1 cellular context compared by ENCODE assay signal in the genomic region with DNA sequence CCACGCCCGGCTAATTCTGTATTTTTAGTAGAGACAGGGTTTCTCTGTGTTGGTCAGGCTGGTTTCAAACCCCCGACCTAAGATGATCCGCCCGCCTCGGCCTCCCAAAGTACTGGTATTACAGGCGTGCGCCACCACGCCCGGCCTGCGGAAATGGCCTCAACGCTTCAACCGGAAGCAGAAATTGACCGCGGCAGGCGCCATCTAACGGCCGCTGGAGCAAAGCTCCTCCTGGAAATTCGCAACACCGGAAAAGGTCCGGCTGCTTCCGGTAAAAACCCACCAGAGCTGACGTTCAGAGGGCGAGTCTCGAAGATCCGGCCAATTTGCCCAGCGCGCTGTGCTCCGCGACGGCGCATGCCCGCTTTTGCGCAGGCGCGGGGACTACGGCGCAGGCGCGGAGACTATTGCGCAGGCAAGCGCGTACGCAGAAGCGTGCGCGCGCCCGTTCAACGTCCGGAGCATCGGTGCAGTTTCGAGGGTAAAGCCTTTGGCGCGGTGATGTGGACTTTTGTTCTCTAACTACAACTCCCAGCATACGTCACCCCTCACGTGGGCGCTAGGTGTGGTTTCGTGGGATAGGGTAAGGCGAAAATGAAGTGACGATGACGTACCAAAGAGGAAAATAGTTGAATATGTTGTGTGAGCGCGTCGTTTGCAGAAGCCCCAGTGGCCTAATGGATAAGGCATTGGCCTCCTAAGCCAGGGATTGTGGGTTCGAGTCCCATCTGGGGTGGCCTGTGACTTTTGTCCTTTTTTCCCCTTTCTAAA.
TF ChIP-seq lines count a peak whose summit lies in the region.

No MANE protein-coding gene starts in this region.

TF ChIP-seq in HepG2, 621 proteins besides CTCF, POLR2A, EP300 and RAD21 (continued from another document and continues in another):
- TF ChIP-seq, protein P1, sequence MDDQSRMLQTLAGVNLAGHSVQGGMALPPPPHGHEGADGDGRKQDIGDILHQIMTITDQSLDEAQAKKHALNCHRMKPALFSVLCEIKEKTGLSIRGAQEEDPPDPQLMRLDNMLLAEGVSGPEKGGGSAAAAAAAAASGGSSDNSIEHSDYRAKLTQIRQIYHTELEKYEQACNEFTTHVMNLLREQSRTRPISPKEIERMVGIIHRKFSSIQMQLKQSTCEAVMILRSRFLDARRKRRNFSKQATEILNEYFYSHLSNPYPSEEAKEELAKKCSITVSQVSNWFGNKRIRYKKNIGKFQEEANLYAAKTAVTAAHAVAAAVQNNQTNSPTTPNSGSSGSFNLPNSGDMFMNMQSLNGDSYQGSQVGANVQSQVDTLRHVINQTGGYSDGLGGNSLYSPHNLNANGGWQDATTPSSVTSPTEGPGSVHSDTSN (CRISPR knock-in tag; IDR thresholded peaks at IDR 0.05; ENCODE audit: borderline replicate concordance): 0 out of 2 replicates have a peak, but pooled peaks have one; percentile 58
- TF ChIP-seq ZNF776 (CRISPR knock-in tag; IDR thresholded peaks at IDR 0.05): no peak
- no peak for TF ChIP-seq AKAP8 (CRISPR knock-in tag; IDR thresholded peaks at IDR 0.05)
- peak; percentile 52; the same call in 1 of the 2 replicates for TF ChIP-seq ZBTB20 (CRISPR knock-in tag; IDR thresholded peaks at IDR 0.05; ENCODE audit: borderline replicate concordance, low read depth)
- no peak for TF ChIP-seq ZNF496 (CRISPR knock-in tag; IDR thresholded peaks at IDR 0.05; ENCODE audit: insufficient replicate concordance)
- no peak for TF ChIP-seq REXO4 (CRISPR knock-in tag; IDR thresholded peaks at IDR 0.05; ENCODE audit: borderline replicate concordance)
- TF ChIP-seq RELA (CRISPR knock-in tag; IDR thresholded peaks at IDR 0.05): 0 out of 2 replicates have a peak, but pooled peaks have one; percentile 22
- TF ChIP-seq, protein P2, sequence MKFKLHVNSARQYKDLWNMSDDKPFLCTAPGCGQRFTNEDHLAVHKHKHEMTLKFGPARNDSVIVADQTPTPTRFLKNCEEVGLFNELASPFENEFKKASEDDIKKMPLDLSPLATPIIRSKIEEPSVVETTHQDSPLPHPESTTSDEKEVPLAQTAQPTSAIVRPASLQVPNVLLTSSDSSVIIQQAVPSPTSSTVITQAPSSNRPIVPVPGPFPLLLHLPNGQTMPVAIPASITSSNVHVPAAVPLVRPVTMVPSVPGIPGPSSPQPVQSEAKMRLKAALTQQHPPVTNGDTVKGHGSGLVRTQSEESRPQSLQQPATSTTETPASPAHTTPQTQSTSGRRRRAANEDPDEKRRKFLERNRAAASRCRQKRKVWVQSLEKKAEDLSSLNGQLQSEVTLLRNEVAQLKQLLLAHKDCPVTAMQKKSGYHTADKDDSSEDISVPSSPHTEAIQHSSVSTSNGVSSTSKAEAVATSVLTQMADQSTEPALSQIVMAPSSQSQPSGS (CRISPR knock-in tag; IDR thresholded peaks at IDR 0.05): peak; percentile 94
- peak; percentile 99 for TF ChIP-seq ZMYM2 (CRISPR knock-in tag; IDR thresholded peaks at IDR 0.05)
- TF ChIP-seq, protein P3, sequence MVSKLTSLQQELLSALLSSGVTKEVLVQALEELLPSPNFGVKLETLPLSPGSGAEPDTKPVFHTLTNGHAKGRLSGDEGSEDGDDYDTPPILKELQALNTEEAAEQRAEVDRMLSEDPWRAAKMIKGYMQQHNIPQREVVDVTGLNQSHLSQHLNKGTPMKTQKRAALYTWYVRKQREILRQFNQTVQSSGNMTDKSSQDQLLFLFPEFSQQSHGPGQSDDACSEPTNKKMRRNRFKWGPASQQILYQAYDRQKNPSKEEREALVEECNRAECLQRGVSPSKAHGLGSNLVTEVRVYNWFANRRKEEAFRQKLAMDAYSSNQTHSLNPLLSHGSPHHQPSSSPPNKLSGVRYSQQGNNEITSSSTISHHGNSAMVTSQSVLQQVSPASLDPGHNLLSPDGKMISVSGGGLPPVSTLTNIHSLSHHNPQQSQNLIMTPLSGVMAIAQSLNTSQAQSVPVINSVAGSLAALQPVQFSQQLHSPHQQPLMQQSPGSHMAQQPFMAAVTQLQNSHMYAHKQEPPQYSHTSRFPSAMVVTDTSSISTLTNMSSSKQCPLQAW (CRISPR knock-in tag; IDR thresholded peaks at IDR 0.05): peak; percentile 74; the same call in 1 of the 2 replicates
- TF ChIP-seq HOXA3 (CRISPR knock-in tag; IDR thresholded peaks at IDR 0.05): peak; percentile 98
- TF ChIP-seq, protein P4, sequence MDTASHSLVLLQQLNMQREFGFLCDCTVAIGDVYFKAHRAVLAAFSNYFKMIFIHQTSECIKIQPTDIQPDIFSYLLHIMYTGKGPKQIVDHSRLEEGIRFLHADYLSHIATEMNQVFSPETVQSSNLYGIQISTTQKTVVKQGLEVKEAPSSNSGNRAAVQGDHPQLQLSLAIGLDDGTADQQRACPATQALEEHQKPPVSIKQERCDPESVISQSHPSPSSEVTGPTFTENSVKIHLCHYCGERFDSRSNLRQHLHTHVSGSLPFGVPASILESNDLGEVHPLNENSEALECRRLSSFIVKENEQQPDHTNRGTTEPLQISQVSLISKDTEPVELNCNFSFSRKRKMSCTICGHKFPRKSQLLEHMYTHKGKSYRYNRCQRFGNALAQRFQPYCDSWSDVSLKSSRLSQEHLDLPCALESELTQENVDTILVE (CRISPR knock-in tag; IDR thresholded peaks at IDR 0.05): peak; percentile 97
- TF ChIP-seq MEIS1 (CRISPR knock-in tag; IDR thresholded peaks at IDR 0.05; ENCODE audit: borderline replicate concordance): peak; percentile 67; the same call in 1 of the 2 replicates
- 0 out of 2 replicates have a peak, but pooled peaks have one; percentile 51 for TF ChIP-seq ZNF354B (CRISPR knock-in tag; IDR thresholded peaks at IDR 0.05)
- peak; percentile 99 for TF ChIP-seq NR2C2 (CRISPR knock-in tag; IDR thresholded peaks at IDR 0.05; ENCODE audit: borderline replicate concordance)
- TF ChIP-seq ERF (CRISPR knock-in tag; IDR thresholded peaks at IDR 0.05): peak; percentile 78
- TF ChIP-seq, protein P5, sequence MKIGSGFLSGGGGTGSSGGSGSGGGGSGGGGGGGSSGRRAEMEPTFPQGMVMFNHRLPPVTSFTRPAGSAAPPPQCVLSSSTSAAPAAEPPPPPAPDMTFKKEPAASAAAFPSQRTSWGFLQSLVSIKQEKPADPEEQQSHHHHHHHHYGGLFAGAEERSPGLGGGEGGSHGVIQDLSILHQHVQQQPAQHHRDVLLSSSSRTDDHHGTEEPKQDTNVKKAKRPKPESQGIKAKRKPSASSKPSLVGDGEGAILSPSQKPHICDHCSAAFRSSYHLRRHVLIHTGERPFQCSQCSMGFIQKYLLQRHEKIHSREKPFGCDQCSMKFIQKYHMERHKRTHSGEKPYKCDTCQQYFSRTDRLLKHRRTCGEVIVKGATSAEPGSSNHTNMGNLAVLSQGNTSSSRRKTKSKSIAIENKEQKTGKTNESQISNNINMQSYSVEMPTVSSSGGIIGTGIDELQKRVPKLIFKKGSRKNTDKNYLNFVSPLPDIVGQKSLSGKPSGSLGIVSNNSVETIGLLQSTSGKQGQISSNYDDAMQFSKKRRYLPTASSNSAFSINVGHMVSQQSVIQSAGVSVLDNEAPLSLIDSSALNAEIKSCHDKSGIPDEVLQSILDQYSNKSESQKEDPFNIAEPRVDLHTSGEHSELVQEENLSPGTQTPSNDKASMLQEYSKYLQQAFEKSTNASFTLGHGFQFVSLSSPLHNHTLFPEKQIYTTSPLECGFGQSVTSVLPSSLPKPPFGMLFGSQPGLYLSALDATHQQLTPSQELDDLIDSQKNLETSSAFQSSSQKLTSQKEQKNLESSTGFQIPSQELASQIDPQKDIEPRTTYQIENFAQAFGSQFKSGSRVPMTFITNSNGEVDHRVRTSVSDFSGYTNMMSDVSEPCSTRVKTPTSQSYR (CRISPR knock-in tag; IDR thresholded peaks at IDR 0.05; ENCODE audit: borderline replicate concordance): no peak
- 0 out of 2 replicates have a peak, but pooled peaks have one; percentile 50 for TF ChIP-seq ZNF790 (CRISPR knock-in tag; IDR thresholded peaks at IDR 0.05; ENCODE audit: borderline replicate concordance)
- peak; percentile 60 for TF ChIP-seq RNF2 (conservative IDR thresholded peaks at IDR 0.05; ENCODE audit: low read depth)
- no peak; the same call in 1 of the 2 replicates for TF ChIP-seq SIN3A (IDR thresholded peaks at IDR 0.05; ENCODE audit: borderline replicate concordance, low read depth, low read length)
- TF ChIP-seq, protein P6, sequence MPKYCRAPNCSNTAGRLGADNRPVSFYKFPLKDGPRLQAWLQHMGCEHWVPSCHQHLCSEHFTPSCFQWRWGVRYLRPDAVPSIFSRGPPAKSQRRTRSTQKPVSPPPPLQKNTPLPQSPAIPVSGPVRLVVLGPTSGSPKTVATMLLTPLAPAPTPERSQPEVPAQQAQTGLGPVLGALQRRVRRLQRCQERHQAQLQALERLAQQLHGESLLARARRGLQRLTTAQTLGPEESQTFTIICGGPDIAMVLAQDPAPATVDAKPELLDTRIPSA (CRISPR knock-in tag; IDR thresholded peaks at IDR 0.05; ENCODE audit: borderline replicate concordance): no peak; the same call in 1 of the 2 replicates
- TF ChIP-seq, protein P7, sequence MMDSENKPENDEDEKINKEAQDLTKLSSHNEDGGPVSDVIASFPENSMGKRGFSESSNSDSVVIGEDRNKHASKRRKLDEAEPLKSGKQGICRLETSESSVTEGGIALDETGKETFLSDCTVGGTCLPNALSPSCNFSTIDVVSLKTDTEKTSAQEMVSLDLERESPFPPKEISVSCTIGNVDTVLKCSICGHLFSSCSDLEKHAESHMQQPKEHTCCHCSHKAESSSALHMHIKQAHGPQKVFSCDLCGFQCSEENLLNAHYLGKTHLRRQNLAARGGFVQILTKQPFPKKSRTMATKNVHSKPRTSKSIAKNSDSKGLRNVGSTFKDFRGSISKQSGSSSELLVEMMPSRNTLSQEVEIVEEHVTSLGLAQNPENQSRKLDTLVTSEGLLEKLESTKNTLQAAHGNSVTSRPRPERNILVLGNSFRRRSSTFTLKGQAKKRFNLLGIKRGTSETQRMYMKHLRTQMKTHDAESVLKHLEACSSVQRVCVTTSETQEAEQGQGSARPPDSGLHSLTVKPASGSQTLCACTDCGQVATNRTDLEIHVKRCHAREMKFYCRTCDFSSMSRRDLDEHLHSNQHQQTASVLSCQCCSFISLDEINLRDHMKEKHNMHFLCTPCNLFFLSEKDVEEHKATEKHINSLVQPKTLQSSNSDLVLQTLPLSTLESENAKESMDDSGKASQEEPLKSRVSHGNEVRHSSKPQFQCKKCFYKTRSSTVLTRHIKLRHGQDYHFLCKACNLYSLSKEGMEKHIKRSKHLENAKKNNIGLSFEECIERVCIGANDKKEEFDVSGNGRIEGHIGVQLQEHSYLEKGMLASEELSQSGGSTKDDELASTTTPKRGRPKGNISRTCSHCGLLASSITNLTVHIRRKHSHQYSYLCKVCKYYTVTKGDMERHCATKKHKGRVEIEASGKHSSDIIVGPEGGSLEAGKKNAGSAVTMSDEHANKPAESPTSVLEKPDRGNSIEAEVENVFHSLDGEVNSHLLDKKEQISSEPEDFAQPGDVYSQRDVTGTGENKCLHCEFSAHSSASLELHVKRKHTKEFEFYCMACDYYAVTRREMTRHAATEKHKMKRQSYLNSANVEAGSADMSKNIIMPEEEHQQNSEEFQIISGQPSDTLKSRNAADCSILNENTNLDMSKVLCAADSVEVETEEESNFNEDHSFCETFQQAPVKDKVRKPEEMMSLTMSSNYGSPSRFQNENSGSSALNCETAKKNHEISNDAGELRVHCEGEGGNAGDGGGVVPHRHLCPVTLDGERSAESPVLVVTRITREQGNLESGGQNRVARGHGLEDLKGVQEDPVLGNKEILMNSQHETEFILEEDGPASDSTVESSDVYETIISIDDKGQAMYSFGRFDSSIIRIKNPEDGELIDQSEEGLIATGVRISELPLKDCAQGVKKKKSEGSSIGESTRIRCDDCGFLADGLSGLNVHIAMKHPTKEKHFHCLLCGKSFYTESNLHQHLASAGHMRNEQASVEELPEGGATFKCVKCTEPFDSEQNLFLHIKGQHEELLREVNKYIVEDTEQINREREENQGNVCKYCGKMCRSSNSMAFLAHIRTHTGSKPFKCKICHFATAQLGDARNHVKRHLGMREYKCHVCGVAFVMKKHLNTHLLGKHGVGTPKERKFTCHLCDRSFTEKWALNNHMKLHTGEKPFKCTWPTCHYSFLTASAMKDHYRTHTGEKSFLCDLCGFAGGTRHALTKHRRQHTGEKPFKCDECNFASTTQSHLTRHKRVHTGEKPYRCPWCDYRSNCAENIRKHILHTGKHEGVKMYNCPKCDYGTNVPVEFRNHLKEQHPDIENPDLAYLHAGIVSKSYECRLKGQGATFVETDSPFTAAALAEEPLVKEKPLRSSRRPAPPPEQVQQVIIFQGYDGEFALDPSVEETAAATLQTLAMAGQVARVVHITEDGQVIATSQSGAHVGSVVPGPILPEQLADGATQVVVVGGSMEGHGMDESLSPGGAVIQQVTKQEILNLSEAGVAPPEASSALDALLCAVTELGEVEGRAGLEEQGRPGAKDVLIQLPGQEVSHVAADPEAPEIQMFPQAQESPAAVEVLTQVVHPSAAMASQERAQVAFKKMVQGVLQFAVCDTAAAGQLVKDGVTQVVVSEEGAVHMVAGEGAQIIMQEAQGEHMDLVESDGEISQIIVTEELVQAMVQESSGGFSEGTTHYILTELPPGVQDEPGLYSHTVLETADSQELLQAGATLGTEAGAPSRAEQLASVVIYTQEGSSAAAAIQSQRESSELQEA (CRISPR knock-in tag; IDR thresholded peaks at IDR 0.05; ENCODE audit: not compliant biosample characterization): peak; percentile 61
- TF ChIP-seq ZNF230 (CRISPR knock-in tag; IDR thresholded peaks at IDR 0.05): peak; percentile 98
- TF ChIP-seq, protein P8, sequence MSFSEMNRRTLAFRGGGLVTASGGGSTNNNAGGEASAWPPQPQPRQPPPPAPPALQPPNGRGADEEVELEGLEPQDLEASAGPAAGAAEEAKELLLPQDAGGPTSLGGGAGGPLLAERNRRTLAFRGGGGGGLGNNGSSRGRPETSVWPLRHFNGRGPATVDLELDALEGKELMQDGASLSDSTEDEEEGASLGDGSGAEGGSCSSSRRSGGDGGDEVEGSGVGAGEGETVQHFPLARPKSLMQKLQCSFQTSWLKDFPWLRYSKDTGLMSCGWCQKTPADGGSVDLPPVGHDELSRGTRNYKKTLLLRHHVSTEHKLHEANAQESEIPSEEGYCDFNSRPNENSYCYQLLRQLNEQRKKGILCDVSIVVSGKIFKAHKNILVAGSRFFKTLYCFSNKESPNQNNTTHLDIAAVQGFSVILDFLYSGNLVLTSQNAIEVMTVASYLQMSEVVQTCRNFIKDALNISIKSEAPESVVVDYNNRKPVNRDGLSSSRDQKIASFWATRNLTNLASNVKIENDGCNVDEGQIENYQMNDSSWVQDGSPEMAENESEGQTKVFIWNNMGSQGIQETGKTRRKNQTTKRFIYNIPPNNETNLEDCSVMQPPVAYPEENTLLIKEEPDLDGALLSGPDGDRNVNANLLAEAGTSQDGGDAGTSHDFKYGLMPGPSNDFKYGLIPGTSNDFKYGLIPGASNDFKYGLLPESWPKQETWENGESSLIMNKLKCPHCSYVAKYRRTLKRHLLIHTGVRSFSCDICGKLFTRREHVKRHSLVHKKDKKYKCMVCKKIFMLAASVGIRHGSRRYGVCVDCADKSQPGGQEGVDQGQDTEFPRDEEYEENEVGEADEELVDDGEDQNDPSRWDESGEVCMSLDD (CRISPR knock-in tag; IDR thresholded peaks at IDR 0.05; ENCODE audit: borderline replicate concordance): 0 out of 2 replicates have a peak, but pooled peaks have one; percentile 41
- no peak for TF ChIP-seq RFX3 (CRISPR knock-in tag; IDR thresholded peaks at IDR 0.05)
- no peak for TF ChIP-seq CENPX (CRISPR knock-in tag; IDR thresholded peaks at IDR 0.05)
- TF ChIP-seq, protein P9, sequence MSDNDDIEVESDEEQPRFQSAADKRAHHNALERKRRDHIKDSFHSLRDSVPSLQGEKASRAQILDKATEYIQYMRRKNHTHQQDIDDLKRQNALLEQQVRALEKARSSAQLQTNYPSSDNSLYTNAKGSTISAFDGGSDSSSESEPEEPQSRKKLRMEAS (IDR thresholded peaks at IDR 0.05): peak; percentile 84; the same call in 1 of the 2 replicates
- no peak for TF ChIP-seq ZNF296 (CRISPR knock-in tag; conservative IDR thresholded peaks at IDR 0.05)
- TF ChIP-seq KDM2A (CRISPR knock-in tag; IDR thresholded peaks at IDR 0.05; ENCODE audit: borderline replicate concordance, low read depth): peak; percentile 81; the same call in 1 of the 2 replicates
- TF ChIP-seq ZNF20 (CRISPR knock-in tag; IDR thresholded peaks at IDR 0.05): no peak
- peak; percentile 76; the same call in 1 of the 2 replicates for TF ChIP-seq ZNF749 (CRISPR knock-in tag; IDR thresholded peaks at IDR 0.05; ENCODE audit: borderline replicate concordance)
- TF ChIP-seq ZNF260 (CRISPR knock-in tag; IDR thresholded peaks at IDR 0.05; ENCODE audit: borderline replicate concordance, low read depth): no peak
